17 cellular contexts compared by ENCODE assay signal in genomic region chr4:1235381-1236102, GRCh38. TPM values are rescaled to one million over a fixed set of nuclear protein-coding genes. Genes with fewer than 3 reads are reported as not detected.
DNase-seq lines count a peak whose midpoint lies in the region; ATAC-seq and TF ChIP-seq lines count a peak whose summit lies in the region.
"Had no signal": no experiment of that assay in that cellular context is flagged by ENCODE, and none has a peak within 500 bp of the region (broad histone marks: within the 10 kb centered on the region; RNA-seq: fewer than 3 reads in every experiment).

No MANE protein-coding gene starts in this region.

- H3K36me3 ChIP-seq in body of pancreas (replicated peaks in 1 of 2; ENCODE audit: insufficient read depth in 1 of 2, low read depth in 2 of 2) (peaks cover 12 to 39% of the 10 kb centered on the region in 2 donors), mucosa of descending colon (ENCODE audit: low read depth) (peaks cover 4% of the 10 kb centered on the region), suprapubic skin (peaks cover 75% of the 10 kb centered on the region)

- no peak overlapping the region for H3K14ac ChIP-seq in H9 (ENCODE audit: insufficient read depth, low read length)

- no peak overlapping the region for H3T11ph ChIP-seq in H9 (ENCODE audit: low read length)

- H4K91ac ChIP-seq in H9 (ENCODE audit: insufficient read length, low read depth, low read length): no peak overlapping the region

- H2AK5ac ChIP-seq in H9 (ENCODE audit: insufficient read length, low read length): no peak overlapping the region

- no peak overlapping the region; the same call in 1 of the 2 replicates for H2BK15ac ChIP-seq in H9 (ENCODE audit: low read depth, low read length)

- peaks cover 2% of the 10 kb centered on the region; the same call in 1 of the 2 replicates for H3K79me2 ChIP-seq in H9 (ENCODE audit: insufficient read depth, low read length)

- H3K4ac ChIP-seq in H9 (ENCODE audit: low read depth, low read length): no peak overlapping the region

- ATAC-seq in body of pancreas: no peak
- no peak for ATAC-seq in mucosa of descending colon
- ATAC-seq: activated CD4-positive, alpha-beta T cell treated with anti-CD3 and anti-CD28 coated beads for 36 hours; HCT116; naive thymus-derived CD4-positive, alpha-beta T cell; psoas muscle had no signal

- no CpG with 5 or more reads among the region's 35 CpGs for WGBS in H9 (ENCODE audit: extremely low coverage, insufficient read length, low lambda C conversion rate)
- WGBS in body of pancreas, 2 donors: 93 to 96% methylated on average over 34 to 35 of the region's 35 CpGs
- 95% methylated on average over 35 of the region's 35 CpGs for WGBS in suprapubic skin

- no peak overlapping the region for H2BK5ac ChIP-seq in H9 (ENCODE audit: insufficient read length, low read length)

- H3K9me3 Mint-ChIP-seq in H9: no peaks in the 10 kb centered on the region
- H3K9me3 Mint-ChIP-seq: activated T-helper 1 cell treated with anti-CD3 and anti-CD28 coated beads, Interleukin-12 subunit alpha, Interleukin-12 subunit beta, Interleukin-2, Interleukin-4 antibody, amounts not matched to agents 30 ng/mL and 10 ng/mL and 1 ng/mL, durations not matched to agents 14 hours and 24 hours and 36 hours; memory B cell had no signal

- no peaks in the 10 kb centered on the region for H3K79me1 ChIP-seq in H9 (ENCODE audit: insufficient read depth, low read depth, low read length, poor library complexity, severe bottlenecking)

- no peak overlapping the region for H2BK12ac ChIP-seq in H9 (ENCODE audit: insufficient read length, low read depth, low read length)

- DNase-seq in H9: no peak
- DNase-seq in body of pancreas: peak in 3 of 4 donors; percentile 10 to 16 (median 12)
- DNase-seq in mucosa of descending colon: peak in 2 of 3 donors; percentile 20 to 31
- DNase-seq in suprapubic skin (ENCODE audit: low spot score in 2 of 2): peak; percentile 44 to 66
- no peak for DNase-seq in NCI-H146 treated with DMSO at 0.1 percent for 48 hours (lab: John Stamatoyannopoulos, UW; ENCODE audit: unreplicated experiment)
- no peak for DNase-seq in epidermal melanocyte (ENCODE audit: insufficient read length, low spot score)
- no peak for DNase-seq in cerebellum (ENCODE audit: low spot score)
- no peak for DNase-seq in NCI-H748 treated with DMSO at 0.1 percent for 48 hours (lab: John Stamatoyannopoulos, UW)
- DNase-seq: activated CD4-positive, alpha-beta T cell treated with anti-CD3 and anti-CD28 coated beads for 36 hours; naive thymus-derived CD4-positive, alpha-beta T cell; NCI-H1092 treated with DMSO at 0.1 percent for 48 hours; NCI-H2081 treated with DMSO at 0.1 percent for 48 hours; NCI-H510A had no signal

- H3K4me1 Mint-ChIP-seq in H9: no peaks in the 10 kb centered on the region
- H3K4me1 Mint-ChIP-seq: activated CD4-positive, alpha-beta T cell treated with anti-CD3 and anti-CD28 coated beads for 36 hours; memory B cell had no signal

- H2BK120ac ChIP-seq in H9 (ENCODE audit: low read depth, low read length, poor library complexity, severe bottlenecking): no peak overlapping the region

- H3K4me3 Mint-ChIP-seq in H9: no peak overlapping the region
- H3K4me3 Mint-ChIP-seq: activated CD4-positive, alpha-beta T cell treated with anti-CD3 and anti-CD28 coated beads for 36 hours; activated T-helper 1 cell treated with anti-CD3 and anti-CD28 coated beads, Interleukin-12 subunit alpha, Interleukin-12 subunit beta, Interleukin-2, Interleukin-4 antibody, amounts not matched to agents 30 ng/mL and 10 ng/mL and 1 ng/mL, durations not matched to agents 14 hours and 24 hours and 36 hours; memory B cell; naive thymus-derived CD4-positive, alpha-beta T cell had no signal

- H4K8ac ChIP-seq in H9 (replicated peaks; ENCODE audit: insufficient read length, low read depth, low read length): no peak overlapping the region

- H3K23me2 ChIP-seq in H9 (ENCODE audit: insufficient read length, low read depth, low read length, poor library complexity, severe bottlenecking): no peaks in the 10 kb centered on the region

- no peak overlapping the region for H3K4me3 ChIP-seq in body of pancreas
- H3K4me3 ChIP-seq in mucosa of descending colon: no peak overlapping the region
- H3K4me3 ChIP-seq in suprapubic skin: no peak overlapping the region
- H3K4me3 ChIP-seq: psoas muscle had no signal

- H3K27me3 ChIP-seq in H9 (ENCODE audit: insufficient read depth, low read length): no peaks in the 10 kb centered on the region
- H3K27me3 ChIP-seq in body of pancreas: no peaks in the 10 kb centered on the region
- no peaks in the 10 kb centered on the region for H3K27me3 ChIP-seq in suprapubic skin

- intact Hi-C loops in body of pancreas (cut with DNase I): no loop called here
- intact Hi-C loops in mucosa of descending colon (cut with DNase I, micrococcal nuclease): no loop called here

- no peak overlapping the region for H2BK20ac ChIP-seq in H9 (ENCODE audit: low read depth, low read length, poor library complexity, severe bottlenecking)

- no peak for TF ChIP-seq EP300 in suprapubic skin (IDR thresholded peaks at IDR 0.05)

- no peak overlapping the region for H3K23ac ChIP-seq in H9 (ENCODE audit: insufficient read length, low read depth, low read length)

- no peaks in the 10 kb centered on the region for H4K20me1 ChIP-seq in H9 (ENCODE audit: control insufficient read depth, insufficient read depth, insufficient read length)

- peak overlapping the region; percentile 6 to 72 (median 54); a peak in 5 of 7 replicates for H3K27ac Mint-ChIP-seq in H9
- H3K27ac Mint-ChIP-seq: activated CD4-positive, alpha-beta T cell treated with anti-CD3 and anti-CD28 coated beads for 36 hours; activated T-helper 1 cell treated with anti-CD3 and anti-CD28 coated beads, Interleukin-12 subunit alpha, Interleukin-12 subunit beta, Interleukin-2, Interleukin-4 antibody, amounts not matched to agents 30 ng/mL and 10 ng/mL and 1 ng/mL, durations not matched to agents 14 hours and 24 hours and 36 hours had no signal

- TF ChIP-seq POLR2A in body of pancreas (IDR thresholded peaks at IDR 0.05): no peak
- TF ChIP-seq POLR2A in suprapubic skin (IDR thresholded peaks at IDR 0.05): no peak

- no peak overlapping the region for H4K5ac ChIP-seq in H9 (ENCODE audit: insufficient read length, low read depth, low read length)

- no peak overlapping the region for H3K9ac ChIP-seq in H9 (ENCODE audit: extremely low read depth, insufficient read length, low read length)

- TF ChIP-seq CTCF in H9 (conservative IDR thresholded peaks at IDR 0.05) (no peak), body of pancreas (IDR thresholded peaks at IDR 0.05) (no peak), mucosa of descending colon (IDR thresholded peaks at IDR 0.05) (no peak), suprapubic skin (IDR thresholded peaks at IDR 0.05) (no peak)

- no peak overlapping the region for H2AFZ ChIP-seq in H9 (ENCODE audit: low read length)

- H3K27me3 Mint-ChIP-seq in H9 (ENCODE audit: low read depth): no peaks in the 10 kb centered on the region
- H3K27me3 Mint-ChIP-seq: activated CD4-positive, alpha-beta T cell treated with anti-CD3 and anti-CD28 coated beads for 36 hours; memory B cell; naive thymus-derived CD4-positive, alpha-beta T cell had no signal

- H3K9me3 ChIP-seq in H9 (ENCODE audit: control insufficient read depth, low read depth, low read length) (no peaks in the 10 kb centered on the region), body of pancreas (no peaks in the 10 kb centered on the region), mucosa of descending colon (no peaks in the 10 kb centered on the region), suprapubic skin (no peaks in the 10 kb centered on the region)
- H3K9me3 ChIP-seq: psoas muscle had no signal

- H3K56ac ChIP-seq in H9 (ENCODE audit: insufficient read length, low read depth, low read length): no peak overlapping the region

- H3K4me1 ChIP-seq in H9 (ENCODE audit: insufficient read depth, low read length) (no peaks in the 10 kb centered on the region), body of pancreas (peaks cover 9% of the 10 kb centered on the region), mucosa of descending colon (ENCODE audit: low read depth) (no peaks in the 10 kb centered on the region), suprapubic skin (peaks cover 42% of the 10 kb centered on the region)

- H3K36me3 Mint-ChIP-seq in H9 (ENCODE audit: insufficient read depth in 1 of 3, low read depth in 3 of 3): peaks cover 31 to 72% (median 66%) of the 10 kb centered on the region in 3 experiments; a peak in 6 of 7 replicates

- no peak overlapping the region for H3K27ac ChIP-seq in H9 (ENCODE audit: insufficient read length, low read depth, low read length)
- H3K27ac ChIP-seq in body of pancreas: no peak overlapping the region
- H3K27ac ChIP-seq in suprapubic skin: no peak overlapping the region
- H3K27ac ChIP-seq: psoas muscle had no signal

- no peak overlapping the region for H3K4me2 ChIP-seq in H9 (ENCODE audit: insufficient read depth, insufficient read length, low read length)

- no peak overlapping the region for H3K18ac ChIP-seq in H9 (ENCODE audit: insufficient read length, low read depth, low read length)

RNA-seq across cellular contexts. Expression of gene CTBP1, which starts 13.4 kb away (rescaled TPM):
- total RNA-seq in H9 (2021) (128 and 136 TPM in 2 replicates), body of pancreas (100 to 1,000 TPM; 148 to 458 TPM), mucosa of descending colon (100 to 1,000 TPM; 151 to 188 (median 168) TPM), suprapubic skin (100 to 1,000 TPM; 145 to 255 (median 181) TPM), cerebellum (163 TPM)

RNA-seq across cellular contexts. Expression of gene MAEA, which starts 54.1 kb away (rescaled TPM):
- total RNA-seq in H9 (2021) (85.6 and 89.5 TPM in 2 replicates), body of pancreas (10 to 100 TPM; 68.7 to 88.0 TPM), mucosa of descending colon (100 to 1,000 TPM in 1 of 3 donors, 10 to 100 TPM in 2; 75.5 to 112 (median 98.4) TPM), suprapubic skin (100 to 1,000 TPM in 1 of 4 donors, 10 to 100 TPM in 3; 58.7 to 112 (median 69.5) TPM), cerebellum (29.5 TPM)

Comparison
In these comparisons a context has a peak if more than half of its experiments do, and no peak if none do; other contexts are left out.
1. DNase-seq: peak in body of pancreas (3 of 4), mucosa of descending colon (2 of 3) and suprapubic skin (2 of 2); none in H9 (single experiment), NCI-H146 treated with DMSO at 0.1 percent for 48 hours (single experiment), epidermal melanocyte (single experiment), cerebellum (single experiment) and NCI-H748 treated with DMSO at 0.1 percent for 48 hours (single experiment).